21 cellular contexts compared by ENCODE assay signal in genomic region chrY:12808046-12808445, GRCh38.
A peak's percentile ranks its signal among the peaks of the same experiment; 100 is the strongest.
DNase-seq lines count a peak whose midpoint lies in the region; ATAC-seq and TF ChIP-seq lines count a peak whose summit lies in the region.
"Had no signal": no experiment of that assay in that cellular context is flagged by ENCODE, and none has a peak within 500 bp of the region (broad histone marks: within the 10 kb centered on the region; RNA-seq: fewer than 3 reads in every experiment).

No MANE protein-coding gene starts in this region.

- H3K27me3 ChIP-seq in RWPE2 (ENCODE audit: insufficient read depth, poor library complexity, severe bottlenecking) (no peaks in the 10 kb centered on the region), ascending aorta (no peaks in the 10 kb centered on the region)
- H3K27me3 ChIP-seq: SJCRH30 had no signal

- ATAC-seq in activated CD8-positive, alpha-beta T cell treated with anti-CD3 and anti-CD28 coated beads for 36 hours, result no peak
- ATAC-seq in activated CD8-positive, alpha-beta T cell treated with anti-CD3 and anti-CD28 coated beads, Interleukin-2, amount 10 ng/mL, durations not matched to agents 7 days and 5 days, result no peak
- ATAC-seq in RWPE2 (ENCODE audit: low read depth) (peak; percentile 50; the same call in 1 of the 3 replicates), omental fat pad (ENCODE audit: low FRiP score) (no peak)
- ATAC-seq: PC-3 had no signal

- no peaks in the 10 kb centered on the region for H3K9me3 Mint-ChIP-seq in activated CD8-positive, alpha-beta T cell treated with anti-CD3 and anti-CD28 coated beads for 36 hours
- no peaks in the 10 kb centered on the region for H3K9me3 Mint-ChIP-seq in activated CD8-positive, alpha-beta T cell treated with anti-CD3 and anti-CD28 coated beads, Interleukin-2, amount 10 ng/mL, durations not matched to agents 7 days and 5 days (ENCODE audit: insufficient read depth)
- H3K9me3 Mint-ChIP-seq: CD4-positive, alpha-beta T cell had no signal

- H3K4me1 ChIP-seq in RWPE2 (ENCODE audit: insufficient read depth, poor library complexity, severe bottlenecking) (no peaks in the 10 kb centered on the region), ascending aorta (no peaks in the 10 kb centered on the region)
- H3K4me1 ChIP-seq: Caco-2, SJCRH30 had no signal

- no peaks in the 10 kb centered on the region for H3K27me3 Mint-ChIP-seq in activated CD8-positive, alpha-beta T cell treated with anti-CD3 and anti-CD28 coated beads for 36 hours
- H3K27me3 Mint-ChIP-seq in activated CD8-positive, alpha-beta T cell treated with anti-CD3 and anti-CD28 coated beads, Interleukin-2, amount 10 ng/mL, durations not matched to agents 7 days and 5 days (ENCODE audit: low read depth), result no peaks in the 10 kb centered on the region
- H3K27me3 Mint-ChIP-seq: CD4-positive, alpha-beta T cell had no signal

- peaks cover 4% of the 10 kb centered on the region for H3K4me1 Mint-ChIP-seq in activated CD8-positive, alpha-beta T cell treated with anti-CD3 and anti-CD28 coated beads for 36 hours (ENCODE audit: low read depth)
- H3K4me1 Mint-ChIP-seq in activated CD8-positive, alpha-beta T cell treated with anti-CD3 and anti-CD28 coated beads, Interleukin-2, amount 10 ng/mL, durations not matched to agents 7 days and 5 days (ENCODE audit: low read depth), result no peaks in the 10 kb centered on the region

- CTCF ChIA-PET in activated CD8-positive, alpha-beta T cell treated with anti-CD3 and anti-CD28 coated beads for 36 hours (lab: Charles Lee), result no interaction called here
- CTCF ChIA-PET in activated CD8-positive, alpha-beta T cell treated with anti-CD3 and anti-CD28 coated beads, Interleukin-2, amount 10 ng/mL, durations not matched to agents 7 days and 5 days (lab: Charles Lee), result no interaction called here

- peaks cover 4% of the 10 kb centered on the region for H3K36me3 Mint-ChIP-seq in activated CD8-positive, alpha-beta T cell treated with anti-CD3 and anti-CD28 coated beads for 36 hours (ENCODE audit: low read depth)
- peaks cover 7% of the 10 kb centered on the region for H3K36me3 Mint-ChIP-seq in activated CD8-positive, alpha-beta T cell treated with anti-CD3 and anti-CD28 coated beads, Interleukin-2, amount 10 ng/mL, durations not matched to agents 7 days and 5 days (ENCODE audit: low read depth)

- peak overlapping the region; percentile 30 for H3K27ac Mint-ChIP-seq in activated CD8-positive, alpha-beta T cell treated with anti-CD3 and anti-CD28 coated beads for 36 hours
- H3K27ac Mint-ChIP-seq in activated CD8-positive, alpha-beta T cell treated with anti-CD3 and anti-CD28 coated beads, Interleukin-2, amount 10 ng/mL, durations not matched to agents 7 days and 5 days, result no peak overlapping the region
- H3K27ac Mint-ChIP-seq: CD4-positive, alpha-beta T cell had no signal

- no peak overlapping the region for H3K4me3 Mint-ChIP-seq in activated CD8-positive, alpha-beta T cell treated with anti-CD3 and anti-CD28 coated beads for 36 hours
- H3K4me3 Mint-ChIP-seq in activated CD8-positive, alpha-beta T cell treated with anti-CD3 and anti-CD28 coated beads, Interleukin-2, amount 10 ng/mL, durations not matched to agents 7 days and 5 days, result no peak overlapping the region
- H3K4me3 Mint-ChIP-seq: CD4-positive, alpha-beta T cell had no signal

- intact Hi-C loops in activated CD8-positive, alpha-beta T cell treated with anti-CD3 and anti-CD28 coated beads for 36 hours (cut with micrococcal nuclease), result no loop called here
- intact Hi-C loops in ascending aorta (cut with DNase I), result no loop called here

- H3K9me3 ChIP-seq in RWPE2 (ENCODE audit: severe bottlenecking) (no peaks in the 10 kb centered on the region), ascending aorta (no peaks in the 10 kb centered on the region)
- H3K9me3 ChIP-seq: Caco-2, SJCRH30 had no signal

- DNase-seq in activated CD8-positive, alpha-beta T cell treated with anti-CD3 and anti-CD28 coated beads for 36 hours, result no peak
- DNase-seq in activated CD8-positive, alpha-beta T cell treated with anti-CD3 and anti-CD28 coated beads, Interleukin-2, amount 10 ng/mL, durations not matched to agents 7 days and 5 days, result no peak
- DNase-seq in RWPE2 (ENCODE audit: low spot score), result no peak
- peak; percentile 8 for DNase-seq in fibroblast of peridontal ligament (ENCODE audit: extremely low read depth)
- DNase-seq in ascending aorta (ENCODE audit: low spot score in 2 of 2), result no peak
- DNase-seq in stimulated activated CD8-positive, alpha-beta memory T cell treated with anti-CD3 and anti-CD28 coated beads, Interleukin-4, amount 100 ng/mL, for 48 hours, result no peak
- DNase-seq in omental fat pad (ENCODE audit: low spot score), result no peak
- DNase-seq in activated CD8-positive, alpha-beta memory T cell treated with anti-CD3 and anti-CD28 coated beads, Interleukin-2, amount 50 U/mL, for 48 hours, result no peak
- DNase-seq: Caco-2; CD4-positive, alpha-beta T cell; DMS153; GOT3; KG1; MV-4-11; NCI-H1694 treated with DMSO at 0.1 percent for 48 hours; NCI-H2107; NCI-H526; PC-3; SJCRH30 had no signal

- H3K36me3 ChIP-seq in RWPE2 (ENCODE audit: low read depth), result peaks cover 84% of the 10 kb centered on the region
- no peaks in the 10 kb centered on the region for H3K36me3 ChIP-seq in ascending aorta
- H3K36me3 ChIP-seq: SJCRH30 had no signal

- no peak for TF ChIP-seq CTCF in activated CD8-positive, alpha-beta T cell treated with anti-CD3 and anti-CD28 coated beads for 36 hours (IDR thresholded peaks at IDR 0.05)
- TF ChIP-seq CTCF in RWPE2 (IDR thresholded peaks at IDR 0.05; ENCODE audit: poor library complexity, severe bottlenecking), result no peak
- TF ChIP-seq CTCF in ascending aorta (IDR thresholded peaks at IDR 0.05), result no peak
- TF ChIP-seq CTCF in omental fat pad (IDR thresholded peaks at IDR 0.05), result no peak

- POLR2A ChIA-PET in activated CD8-positive, alpha-beta T cell treated with anti-CD3 and anti-CD28 coated beads for 36 hours (lab: Charles Lee), result no interaction called here
- POLR2A ChIA-PET in activated CD8-positive, alpha-beta T cell treated with anti-CD3 and anti-CD28 coated beads, Interleukin-2, amount 10 ng/mL, durations not matched to agents 7 days and 5 days (lab: Charles Lee), result no interaction called here

- no peak overlapping the region for H3K4me3 ChIP-seq in RWPE2 (ENCODE audit: severe bottlenecking)
- no peak overlapping the region for H3K4me3 ChIP-seq in ascending aorta
- H3K4me3 ChIP-seq: SJCRH30 had no signal

- peak overlapping the region; percentile 17 for H3K27ac ChIP-seq in RWPE2 (ENCODE audit: poor library complexity, severe bottlenecking)
- no peak overlapping the region for H3K27ac ChIP-seq in ascending aorta
- H3K27ac ChIP-seq: 22Rv1, RWPE1, SJCRH30 had no signal
